ENCODE assay signal across 8 cellular contexts in the genomic region with DNA sequence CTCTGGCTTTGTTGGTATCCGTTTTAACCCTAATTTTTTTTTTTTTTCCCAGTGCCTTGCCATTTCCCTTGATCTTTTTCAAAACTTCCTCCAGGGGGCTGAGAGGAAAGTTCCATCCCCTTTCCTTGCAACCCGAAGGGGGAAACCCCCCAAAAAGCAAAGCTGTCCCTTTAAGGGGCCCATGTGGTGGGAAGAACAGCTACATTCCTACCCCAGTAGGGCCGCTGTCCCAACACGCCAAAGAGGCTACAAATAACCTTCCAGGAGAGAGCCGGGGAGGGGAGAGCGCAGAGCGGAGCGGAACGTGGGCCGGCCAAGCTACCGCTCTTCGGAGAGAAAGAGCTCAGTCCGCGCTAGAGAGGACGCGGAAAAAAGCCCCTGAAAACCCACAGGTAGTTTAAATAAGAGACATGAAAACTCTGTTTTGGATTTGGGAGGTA. TPM values are rescaled to one million over a fixed set of nuclear protein-coding genes. Genes with fewer than 3 reads are reported as not detected.
DNase-seq lines count a peak whose midpoint lies in the region; ATAC-seq and TF ChIP-seq lines count a peak whose summit lies in the region.

No MANE protein-coding gene starts in this region.

- H3K27me3 Mint-ChIP-seq in CD4-positive, alpha-beta memory T cell, result peaks cover 58 to 66% of the 10 kb centered on the region in 2 donors

- H3K4me3 Mint-ChIP-seq in CD4-positive, alpha-beta memory T cell, result peak overlapping the region; percentile 73 to 91 (median 82)

- H3K9me3 Mint-ChIP-seq in CD4-positive, alpha-beta memory T cell, result no peaks in the 10 kb centered on the region

- no peak overlapping the region for H3K27ac ChIP-seq in CD4-positive, alpha-beta memory T cell (ENCODE audit: low read depth, low read length)
- no peak overlapping the region for H3K27ac ChIP-seq in VCaP
- peak overlapping the region; percentile 57 to 66 for H3K27ac ChIP-seq in esophagus (ENCODE audit: low read depth in 2 of 2, low read length in 1 of 2)
- peak overlapping the region; percentile 76 for H3K27ac ChIP-seq in muscle layer of colon (ENCODE audit: low read depth, low read length)
- H3K27ac ChIP-seq in aorta (ENCODE audit: low read depth in 1 of 2, low read length in 2 of 2), result no peak overlapping the region

- peak; percentile 69 for ATAC-seq in aorta (ENCODE audit: low FRiP score)
- no peak for ATAC-seq in HG03280 (IDR thresholded peaks at IDR 0.05; ENCODE audit: unreplicated experiment)
- ATAC-seq in HG02840 (IDR thresholded peaks at IDR 0.05; ENCODE audit: low FRiP score, unreplicated experiment), result no peak

- H3K4me3 ChIP-seq in CD4-positive, alpha-beta memory T cell (ENCODE audit: low read length in 2 of 2), result peak overlapping the region; percentile 14 to 56
- H3K4me3 ChIP-seq in HFF-Myc (replicated peaks; ENCODE audit: low read depth, low read length), result peak overlapping the region; percentile 79
- H3K4me3 ChIP-seq in esophagus (ENCODE audit: low read depth in 1 of 2, low read length in 2 of 2), result peak overlapping the region; percentile 63 to 80
- H3K4me3 ChIP-seq in muscle layer of colon (ENCODE audit: low read depth in 1 of 2, low read length in 2 of 2), result peak overlapping the region; percentile 77 to 79
- peak overlapping the region; percentile 55 to 60 for H3K4me3 ChIP-seq in aorta (ENCODE audit: low read length in 2 of 2)

- POLR2A ChIA-PET in CD4-positive, alpha-beta memory T cell (lab: Charles Lee; ENCODE audit: partially characterized antibody), result interaction anchor here (1.5 kb wide), 1 partner anchor 19 kb away, joined by 5 read pairs; the partner anchor contains the start of gene CSTPP1

- CTCF ChIA-PET in CD4-positive, alpha-beta memory T cell (lab: Charles Lee; ENCODE audit: partially characterized antibody), result interaction anchor here (1.1 to 1.4 kb wide), 3 partner anchors 10 to 236 kb away, joined by 3 to 6 read pairs (median 3); no protein-coding TSS in a partner anchor

- H3K27me3 ChIP-seq in CD4-positive, alpha-beta memory T cell (ENCODE audit: insufficient read depth, low read length), result peaks cover 54% of the 10 kb centered on the region
- H3K27me3 ChIP-seq in esophagus (ENCODE audit: control insufficient read depth in 1 of 2, insufficient read depth in 2 of 2, low read length in 2 of 2), result no peaks in the 10 kb centered on the region
- H3K27me3 ChIP-seq in muscle layer of colon (ENCODE audit: control insufficient read depth in 1 of 2, insufficient read depth in 2 of 2, low read length in 2 of 2), result peaks cover 0 to 7% of the 10 kb centered on the region in 2 donors
- H3K27me3 ChIP-seq in aorta (ENCODE audit: control insufficient read depth in 1 of 2, insufficient read depth in 2 of 2, low read length in 1 of 2), result no peaks in the 10 kb centered on the region

- H3K4me1 ChIP-seq in CD4-positive, alpha-beta memory T cell (ENCODE audit: insufficient read depth, low read length), result peaks cover 25% of the 10 kb centered on the region
- H3K4me1 ChIP-seq in esophagus (ENCODE audit: control insufficient read depth in 2 of 2, insufficient read depth in 2 of 2, low read length in 1 of 2), result peaks cover 0 to 7% of the 10 kb centered on the region in 2 donors
- peaks cover 61% of the 10 kb centered on the region for H3K4me1 ChIP-seq in muscle layer of colon (ENCODE audit: insufficient read depth, low read length)
- H3K4me1 ChIP-seq in aorta (ENCODE audit: control insufficient read depth in 1 of 2, insufficient read depth in 2 of 2, low read length in 2 of 2), result no peaks in the 10 kb centered on the region

- peak overlapping the region; percentile 78 for H3K9ac ChIP-seq in muscle layer of colon (ENCODE audit: low read length)

- intact Hi-C loops in CD4-positive, alpha-beta memory T cell (cut with micrococcal nuclease), result loop anchor here (2.0 kb wide), 1 partner anchor 20 kb away; the partner anchor contains the start of gene CSTPP1
- intact Hi-C loops in aorta (cut with DNase I), result no loop called here

- H3K27ac Mint-ChIP-seq in CD4-positive, alpha-beta memory T cell, result peak overlapping the region in 3 of 7 donors; percentile 48 to 70 (median 60)

- H3K36me3 Mint-ChIP-seq in CD4-positive, alpha-beta memory T cell, result no peaks in the 10 kb centered on the region

- H3K9me3 ChIP-seq in CD4-positive, alpha-beta memory T cell (ENCODE audit: control insufficient read depth in 1 of 2, low read length in 2 of 2), result no peaks in the 10 kb centered on the region
- H3K9me3 ChIP-seq in esophagus (ENCODE audit: control insufficient read depth in 2 of 2, insufficient read depth in 1 of 2, low read depth in 1 of 2, low read length in 1 of 2) (no peaks in the 10 kb centered on the region), muscle layer of colon (ENCODE audit: low read length) (no peaks in the 10 kb centered on the region), aorta (ENCODE audit: control insufficient read depth, low read length) (no peaks in the 10 kb centered on the region)

- H3K4me1 Mint-ChIP-seq in CD4-positive, alpha-beta memory T cell, result peaks cover 16 to 37% (median 28%) of the 10 kb centered on the region in 4 donors

- 0 to 1% methylated on average over 16 of the region's 16 CpGs for whole genome bisulfite sequencing in esophagus, 2 donors
- WGBS in aorta, 2 donors, result 0 to 1% methylated on average over 16 of the region's 16 CpGs

- peak in 1 of 5 donors; percentile 10 for DNase-seq in CD4-positive, alpha-beta memory T cell
- DNase-seq in HFF-Myc (ENCODE audit: extremely low read depth, low read depth), result peak; percentile 71
- peak; percentile 64 to 85 for DNase-seq in aorta

- H3K36me3 ChIP-seq in CD4-positive, alpha-beta memory T cell (ENCODE audit: insufficient read depth, low read length), result no peaks in the 10 kb centered on the region
- H3K36me3 ChIP-seq in esophagus (ENCODE audit: control insufficient read depth in 2 of 2, insufficient read depth in 2 of 2, low read length in 1 of 2) (no peaks in the 10 kb centered on the region), muscle layer of colon (ENCODE audit: insufficient read depth, low read length) (no peaks in the 10 kb centered on the region), aorta (ENCODE audit: control insufficient read depth in 1 of 2, insufficient read depth in 2 of 2, low read length in 1 of 2) (no peaks in the 10 kb centered on the region)

- TF ChIP-seq CTCF in HFF-Myc (IDR thresholded peaks at IDR 0.05; ENCODE audit: low read depth, low read length, missing control alignments) (peak; percentile 45), VCaP (conservative IDR thresholded peaks at IDR 0.05) (0 out of 2 replicates have a peak, but pooled peaks have one; percentile 8)

RNA-seq across cellular contexts. Expression of gene LRP4, which starts 1.7 kb away (rescaled TPM):
- not detected for total RNA-seq in CD4-positive, alpha-beta memory T cell
- not detected for polyA plus RNA-seq in CD4-positive, alpha-beta memory T cell
- polyA plus RNA-seq in esophagus (1 to 10 TPM; 2.6 to 8.2 TPM), aorta (1 to 10 TPM in 1 of 2 donors, under 1 TPM in 1; 0.90 to 2.1 TPM)
- 1 to 10 TPM; 4.0 to 8.6 TPM for total RNA-seq in aorta

RNA-seq across cellular contexts. Expression of gene CSTPP1, which starts 19.9 kb away (rescaled TPM):
- 10 to 100 TPM; 12.4 to 12.8 TPM for total RNA-seq in CD4-positive, alpha-beta memory T cell
- 10 to 100 TPM; 22.9 to 24.3 TPM for polyA plus RNA-seq in CD4-positive, alpha-beta memory T cell
- 10 to 100 TPM in 1 of 2 donors, 1 to 10 TPM in 1; 8.3 to 13.0 TPM for polyA plus RNA-seq in esophagus
- total RNA-seq in aorta, result 10 to 100 TPM; 19.1 to 22.7 TPM
- polyA plus RNA-seq in aorta, result 10 to 100 TPM; 12.5 to 26.0 TPM

Comparison
In these comparisons a context has a peak if more than half of its experiments do, and no peak if none do; other contexts are left out.
1. H3K27ac ChIP-seq: peak in esophagus (2 of 2) and muscle layer of colon (single experiment); none in CD4-positive, alpha-beta memory T cell (single experiment), VCaP (single experiment) and aorta (0 of 2).
2. Peak in every context shown above with its lines, with median percentiles within 50 percentile points of each other: H3K4me3 ChIP-seq.